8 cellular contexts compared by ENCODE assay signal in genomic region chr11:1298695-1299492, GRCh38. TPM values are rescaled to one million over a fixed set of nuclear protein-coding genes. Genes with fewer than 3 reads are reported as not detected.
DNase-seq lines count a peak whose midpoint lies in the region; ATAC-seq and TF ChIP-seq lines count a peak whose summit lies in the region.

No MANE protein-coding gene starts in this region.

- no TSS peak for BruUV-seq in MCF 10A (replicated peaks; lab: Mats Ljungman, UMichigan)

- peaks cover 56 to 72% (median 66%) of the 10 kb centered on the region in 4 donors for H3K4me1 ChIP-seq in stomach

- TF ChIP-seq EP300 in stomach (IDR thresholded peaks at IDR 0.05): no peak

- CTCF ChIA-PET in MCF 10A (lab: Yijun Ruan, JAX): interaction anchor here (0.7 to 1.1 kb wide), 3 partner anchors 10 to 209 kb away, joined by 3 to 4 read pairs (median 3); partner anchors contain the start of gene TOLLIP

- H3K4me1 Mint-ChIP-seq in MCF 10A (ENCODE audit: insufficient read depth, unreplicated experiment): peaks cover 7% of the 10 kb centered on the region

- POLR2A ChIA-PET in MCF 10A (lab: Yijun Ruan, JAX): interaction anchor here (0.6 to 1.3 kb wide), 6 partner anchors 11 to 457 kb away, joined by 3 to 11 read pairs (median 4); partner anchors contain the start of gene TOLLIP

- peaks cover 13% of the 10 kb centered on the region for H3K36me3 Mint-ChIP-seq in MCF 10A (ENCODE audit: insufficient read depth, unreplicated experiment)

- H3K4me3 Mint-ChIP-seq in MCF 10A (ENCODE audit: unreplicated experiment): peak overlapping the region; percentile 56

- no peaks in the 10 kb centered on the region for H3K27me3 ChIP-seq in stomach

- TF ChIP-seq CTCF in MCF 10A (IDR thresholded peaks at IDR 0.05; ENCODE audit: unreplicated experiment) (no peak), stomach (IDR thresholded peaks at IDR 0.05) (no peak)

- H3K27ac Mint-ChIP-seq in MCF 10A (ENCODE audit: low read depth, unreplicated experiment): peak overlapping the region; percentile 66

- intact Hi-C loops in MCF 10A (cut with micrococcal nuclease) (no loop called here), stomach (cut with DNase I; ENCODE audit: low total_unique reads) (loop anchor here (10.0 kb wide), 1 partner anchor 216 kb away; no protein-coding TSS in a partner anchor)

- ATAC-seq in GM21786 (IDR thresholded peaks at IDR 0.05; ENCODE audit: unreplicated experiment): no peak

- whole genome bisulfite sequencing in stomach, 5 donors: 55 to 67% (median 62%) methylated on average over 26 to 32 of the region's 32 CpGs

- peaks cover 9 to 30% (median 26%) of the 10 kb centered on the region in 4 donors for H3K36me3 ChIP-seq in stomach

- no peaks in the 10 kb centered on the region for H3K9me3 ChIP-seq in stomach

- peak overlapping the region; percentile 25 to 96 (median 51) for H3K27ac ChIP-seq in stomach

- no peaks in the 10 kb centered on the region for H3K27me3 Mint-ChIP-seq in MCF 10A (ENCODE audit: insufficient read depth, unreplicated experiment)

- DNase-seq in SIG-M5 treated with dmso at 0.1 percent for 504 hours (lab: John Stamatoyannopoulos, UW; ENCODE audit: unreplicated experiment) (peak; percentile 83), SIG-M5 (lab: John Stamatoyannopoulos, UW) (no peak), MCF 10A (ENCODE audit: unreplicated experiment) (peak; percentile 89), islet precursor cell (peak; percentile 84), stomach (peak; percentile 85), T-helper 1 cell (no peak), NCI-H774 (lab: John Stamatoyannopoulos, UW) (no peak)

- no peak overlapping the region for H3K4me3 ChIP-seq in stomach

- no peak for TF ChIP-seq POLR2A in stomach (IDR thresholded peaks at IDR 0.05)

- no peaks in the 10 kb centered on the region for H3K9me3 Mint-ChIP-seq in MCF 10A (ENCODE audit: unreplicated experiment)

RNA-seq across cellular contexts. Expression of gene TOLLIP, which starts 10.5 kb away (rescaled TPM):
- 58.5 and 58.8 TPM in 2 replicates for total RNA-seq in MCF 10A (2022)
- 100 to 1,000 TPM in 1 of 5 donors, 10 to 100 TPM in 4; 14.9 to 119 (median 55.4) TPM for total RNA-seq in stomach
- polyA plus RNA-seq in stomach: 10 to 100 TPM; 23.9 to 29.3 (median 26.9) TPM

Comparison
In these comparisons a context has a peak if more than half of its experiments do, and no peak if none do; other contexts are left out.
1. DNase-seq: peak in SIG-M5 treated with dmso at 0.1 percent for 504 hours (single experiment), MCF 10A (single experiment), islet precursor cell (single experiment) and stomach (single experiment); none in SIG-M5 (single experiment), T-helper 1 cell (0 of 5) and NCI-H774 (single experiment).